In genomic region chr6:96066376-96066775, GRCh38 we compare ENCODE assay signal across 27 cellular contexts. TPM values are rescaled to one million over a fixed set of nuclear protein-coding genes. Genes with fewer than 3 reads are reported as not detected.
"Had no signal": no experiment of that assay in that cellular context is flagged by ENCODE, and none has a peak within 500 bp of the region (broad histone marks: within the 10 kb centered on the region; RNA-seq: fewer than 3 reads in every experiment).

No MANE protein-coding gene starts in this region.

- H3K36me3 ChIP-seq: left lung, lower lobe of right lung, ovary, right atrium auricular region, right lobe of liver, transverse colon, upper lobe of right lung had no signal

- H3K9me3 ChIP-seq: left lung, lower lobe of right lung, ovary, right atrium auricular region, right lobe of liver, transverse colon, upper lobe of right lung had no signal

- H3K27me3 ChIP-seq: left lung, ovary, right atrium auricular region, right lobe of liver, transverse colon, upper lobe of right lung had no signal

- DNase-seq: hypothalamus; immature natural killer cell; kidney; left colon; left lung; lower lobe of right lung; mammary epithelial cell; mesenchymal stem cell; natural killer cell; nephron progenitor cell; ovary; right lobe of liver; stimulated activated CD4-positive, alpha-beta T cell treated with anti-CD3 and anti-CD28 coated beads, Interleukin-1b, Interleukin-23, amount 100 ng/mL, for 48 hours; stimulated activated CD4-positive, alpha-beta T cell treated with anti-CD3 and anti-CD28 coated beads, Interleukin-2, amount 100 ng/mL, for 48 hours; stimulated activated CD4-positive, alpha-beta T cell treated with anti-CD3 and anti-CD28 coated beads, Interleukin-4, amount 100 ng/mL, for 4 hours; stimulated activated CD8-positive, alpha-beta memory T cell treated with anti-CD3 and anti-CD28 coated beads, Interleukin-4, amount 100 ng/mL, for 48 hours; stimulated activated naive CD4-positive, alpha-beta T cell treated with Interleukin-2 at 50 U/mL for 16 hours; stimulated activated naive CD8-positive, alpha-beta T cell treated with anti-CD3 and anti-CD28 coated beads, Interleukin-15, amount 100 ng/mL, for 72 hours; substantia nigra; transverse colon; upper lobe of right lung had no signal

- H3K4me3 ChIP-seq: left lung, lower lobe of right lung, ovary, right atrium auricular region, right lobe of liver, smooth muscle cell, transverse colon, upper lobe of right lung had no signal

- ATAC-seq: left colon; left lung; lower lobe of right lung; natural killer cell; right lobe of liver; stimulated activated memory B cell treated with anti-CD40 and anti-IgM and Interleukin-4, amounts not matched to agents 10 μg/mL and 1 μg/mL and 100 μg/mL, for 72 hours; stimulated activated naive CD8-positive, alpha-beta T cell treated with anti-CD3 and anti-CD28 coated beads, Interleukin-15, amount 100 ng/mL, for 72 hours; upper lobe of right lung had no signal

- H3K4me1 ChIP-seq: left lung, lower lobe of right lung, right atrium auricular region, right lobe of liver, transverse colon, upper lobe of right lung had no signal

- H3K27ac ChIP-seq: left lung, lower lobe of right lung, ovary, right atrium auricular region, right lobe of liver, transverse colon, upper lobe of right lung had no signal

RNA-seq across cellular contexts. Expression of gene FUT9, which starts 50.6 kb away (rescaled TPM):
- total RNA-seq: left lung, liver, lower lobe of right lung, natural killer cell, omental fat pad, pulmonary artery endothelial cell, right atrium auricular region, right lobe of liver, upper lobe of right lung had no signal
